ENCODE assay signal across 2 cellular contexts in genomic region chr17:5111402-5112204, GRCh38.
TF ChIP-seq lines count a peak whose summit lies in the region.

TSS of gene ZNF232 (minus strand) at chr17:5111878. CDS start at chr17:5111822, 56 bp downstream.

TF ChIP-seq in HEK293, 187 proteins besides CTCF, POLR2A, EP300 and RAD21 (continued from another document and continues in another):
- TF ChIP-seq, protein P1, sequence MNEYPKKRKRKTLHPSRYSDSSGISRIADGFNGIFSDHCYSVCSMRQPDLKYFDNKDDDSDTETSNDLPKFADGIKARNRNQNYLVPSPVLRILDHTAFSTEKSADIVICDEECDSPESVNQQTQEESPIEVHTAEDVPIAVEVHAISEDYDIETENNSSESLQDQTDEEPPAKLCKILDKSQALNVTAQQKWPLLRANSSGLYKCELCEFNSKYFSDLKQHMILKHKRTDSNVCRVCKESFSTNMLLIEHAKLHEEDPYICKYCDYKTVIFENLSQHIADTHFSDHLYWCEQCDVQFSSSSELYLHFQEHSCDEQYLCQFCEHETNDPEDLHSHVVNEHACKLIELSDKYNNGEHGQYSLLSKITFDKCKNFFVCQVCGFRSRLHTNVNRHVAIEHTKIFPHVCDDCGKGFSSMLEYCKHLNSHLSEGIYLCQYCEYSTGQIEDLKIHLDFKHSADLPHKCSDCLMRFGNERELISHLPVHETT (tag by site-specific recombination; IDR thresholded peaks at IDR 0.05) = no peak
- TF ChIP-seq ZNF76 (tag by site-specific recombination; IDR thresholded peaks at IDR 0.05; ENCODE audit: borderline replicate concordance, low read depth) = peak; percentile 96
- TF ChIP-seq ZNF223 (tag by site-specific recombination; IDR thresholded peaks at IDR 0.05) = no peak
- TF ChIP-seq ZNF274 (IDR thresholded peaks at IDR 0.05; ENCODE audit: low read length) = no peak
- no peak for TF ChIP-seq ZNF274 (tag by site-specific recombination; IDR thresholded peaks at IDR 0.05; ENCODE audit: borderline replicate concordance)
- no peak for TF ChIP-seq ZNF707 (tag by site-specific recombination; IDR thresholded peaks at IDR 0.05)
- no peak for TF ChIP-seq ZNF514 (tag by site-specific recombination; IDR thresholded peaks at IDR 0.05)
- TF ChIP-seq ZNF677 (tag by site-specific recombination; IDR thresholded peaks at IDR 0.05) = no peak
- peak; percentile 75 for TF ChIP-seq OSR2 (tag by site-specific recombination; IDR thresholded peaks at IDR 0.05)
- no peak for TF ChIP-seq ZNF529 (tag by site-specific recombination; IDR thresholded peaks at IDR 0.05; ENCODE audit: insufficient replicate concordance)
- TF ChIP-seq, protein P2, sequence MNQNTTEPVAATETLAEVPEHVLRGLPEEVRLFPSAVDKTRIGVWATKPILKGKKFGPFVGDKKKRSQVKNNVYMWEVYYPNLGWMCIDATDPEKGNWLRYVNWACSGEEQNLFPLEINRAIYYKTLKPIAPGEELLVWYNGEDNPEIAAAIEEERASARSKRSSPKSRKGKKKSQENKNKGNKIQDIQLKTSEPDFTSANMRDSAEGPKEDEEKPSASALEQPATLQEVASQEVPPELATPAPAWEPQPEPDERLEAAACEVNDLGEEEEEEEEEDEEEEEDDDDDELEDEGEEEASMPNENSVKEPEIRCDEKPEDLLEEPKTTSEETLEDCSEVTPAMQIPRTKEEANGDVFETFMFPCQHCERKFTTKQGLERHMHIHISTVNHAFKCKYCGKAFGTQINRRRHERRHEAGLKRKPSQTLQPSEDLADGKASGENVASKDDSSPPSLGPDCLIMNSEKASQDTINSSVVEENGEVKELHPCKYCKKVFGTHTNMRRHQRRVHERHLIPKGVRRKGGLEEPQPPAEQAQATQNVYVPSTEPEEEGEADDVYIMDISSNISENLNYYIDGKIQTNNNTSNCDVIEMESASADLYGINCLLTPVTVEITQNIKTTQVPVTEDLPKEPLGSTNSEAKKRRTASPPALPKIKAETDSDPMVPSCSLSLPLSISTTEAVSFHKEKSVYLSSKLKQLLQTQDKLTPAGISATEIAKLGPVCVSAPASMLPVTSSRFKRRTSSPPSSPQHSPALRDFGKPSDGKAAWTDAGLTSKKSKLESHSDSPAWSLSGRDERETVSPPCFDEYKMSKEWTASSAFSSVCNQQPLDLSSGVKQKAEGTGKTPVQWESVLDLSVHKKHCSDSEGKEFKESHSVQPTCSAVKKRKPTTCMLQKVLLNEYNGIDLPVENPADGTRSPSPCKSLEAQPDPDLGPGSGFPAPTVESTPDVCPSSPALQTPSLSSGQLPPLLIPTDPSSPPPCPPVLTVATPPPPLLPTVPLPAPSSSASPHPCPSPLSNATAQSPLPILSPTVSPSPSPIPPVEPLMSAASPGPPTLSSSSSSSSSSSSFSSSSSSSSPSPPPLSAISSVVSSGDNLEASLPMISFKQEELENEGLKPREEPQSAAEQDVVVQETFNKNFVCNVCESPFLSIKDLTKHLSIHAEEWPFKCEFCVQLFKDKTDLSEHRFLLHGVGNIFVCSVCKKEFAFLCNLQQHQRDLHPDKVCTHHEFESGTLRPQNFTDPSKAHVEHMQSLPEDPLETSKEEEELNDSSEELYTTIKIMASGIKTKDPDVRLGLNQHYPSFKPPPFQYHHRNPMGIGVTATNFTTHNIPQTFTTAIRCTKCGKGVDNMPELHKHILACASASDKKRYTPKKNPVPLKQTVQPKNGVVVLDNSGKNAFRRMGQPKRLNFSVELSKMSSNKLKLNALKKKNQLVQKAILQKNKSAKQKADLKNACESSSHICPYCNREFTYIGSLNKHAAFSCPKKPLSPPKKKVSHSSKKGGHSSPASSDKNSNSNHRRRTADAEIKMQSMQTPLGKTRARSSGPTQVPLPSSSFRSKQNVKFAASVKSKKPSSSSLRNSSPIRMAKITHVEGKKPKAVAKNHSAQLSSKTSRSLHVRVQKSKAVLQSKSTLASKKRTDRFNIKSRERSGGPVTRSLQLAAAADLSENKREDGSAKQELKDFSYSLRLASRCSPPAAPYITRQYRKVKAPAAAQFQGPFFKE (tag by site-specific recombination; IDR thresholded peaks at IDR 0.05; ENCODE audit: borderline replicate concordance) = no peak
- no peak for TF ChIP-seq ZNF776 (tag by site-specific recombination; IDR thresholded peaks at IDR 0.05; ENCODE audit: borderline replicate concordance)
- no peak for TF ChIP-seq ZNF221 (tag by site-specific recombination; IDR thresholded peaks at IDR 0.05; ENCODE audit: borderline replicate concordance)
- TF ChIP-seq ZNF664 (tag by site-specific recombination; IDR thresholded peaks at IDR 0.05) = no peak
- no peak for TF ChIP-seq ZNF830 (tag by site-specific recombination; IDR thresholded peaks at IDR 0.05; ENCODE audit: low read depth)
- TF ChIP-seq ZNF239 (tag by site-specific recombination; IDR thresholded peaks at IDR 0.05) = no peak
- no peak for TF ChIP-seq ZNF174 (tag by site-specific recombination; IDR thresholded peaks at IDR 0.05)
- TF ChIP-seq ZNF792 (tag by site-specific recombination; IDR thresholded peaks at IDR 0.05) = no peak
- no peak for TF ChIP-seq ZNF169 (tag by site-specific recombination; IDR thresholded peaks at IDR 0.05)
- TF ChIP-seq TRIM28 (IDR thresholded peaks at IDR 0.05; ENCODE audit: borderline replicate concordance, low read length) = no peak
- no peak for TF ChIP-seq ZFP41 (tag by site-specific recombination; IDR thresholded peaks at IDR 0.05; ENCODE audit: borderline replicate concordance)
- no peak for TF ChIP-seq ZNF837 (tag by site-specific recombination; IDR thresholded peaks at IDR 0.05)
- no peak for TF ChIP-seq ZNF10 (tag by site-specific recombination; IDR thresholded peaks at IDR 0.05)
- no peak for TF ChIP-seq ZNF426 (tag by site-specific recombination; IDR thresholded peaks at IDR 0.05)
- TF ChIP-seq ZFHX2 (tag by site-specific recombination; conservative IDR thresholded peaks at IDR 0.05) = peak; percentile 80
- TF ChIP-seq ZNF248 (tag by site-specific recombination; IDR thresholded peaks at IDR 0.05) = no peak
- peak; percentile 54; the same call in 1 of the 2 replicates for TF ChIP-seq GLI4 (tag by site-specific recombination; IDR thresholded peaks at IDR 0.05)

TF ChIP-seq in SK-N-SH, 30 proteins besides CTCF, POLR2A, EP300 and RAD21 (continued from another document):
- TF ChIP-seq REST (IDR thresholded peaks at IDR 0.05; ENCODE audit: low read depth, low read length) = no peak
